ENCODE assay signal across 1 cellular context in genomic region chr12:22082190-22082701, GRCh38.
TF ChIP-seq lines count a peak whose summit lies in the region.

No MANE protein-coding gene starts in this region.

TF ChIP-seq in endothelial cell of umbilical vein, 7 proteins besides CTCF, POLR2A, EP300 and RAD21:
- TF ChIP-seq, protein P1, sequence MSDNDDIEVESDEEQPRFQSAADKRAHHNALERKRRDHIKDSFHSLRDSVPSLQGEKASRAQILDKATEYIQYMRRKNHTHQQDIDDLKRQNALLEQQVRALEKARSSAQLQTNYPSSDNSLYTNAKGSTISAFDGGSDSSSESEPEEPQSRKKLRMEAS (IDR thresholded peaks at IDR 0.05; ENCODE audit: insufficient read depth, insufficient read length): no peak
- TF ChIP-seq GATA2 (IDR thresholded peaks at IDR 0.05; ENCODE audit: insufficient read depth, insufficient read length, low read depth, low read length) (no peak), JUN (IDR thresholded peaks at IDR 0.05; ENCODE audit: borderline replicate concordance, insufficient read depth, insufficient read length, low read depth) (no peak), POLR2AphosphoS5 (IDR thresholded peaks at IDR 0.05; ENCODE audit: insufficient read depth, low read depth, low read length) (no peak), FOS (IDR thresholded peaks at IDR 0.05; ENCODE audit: borderline replicate concordance, insufficient read depth, low read length) (no peak), MYC (IDR thresholded peaks at IDR 0.05; ENCODE audit: low read depth, low read length) (no peak), EZH2 (IDR thresholded peaks at IDR 0.05; ENCODE audit: borderline replicate concordance, low read depth, low read length, severe bottlenecking) (no peak)
